ENCODE assay signal across 11 cellular contexts in the genomic region with DNA sequence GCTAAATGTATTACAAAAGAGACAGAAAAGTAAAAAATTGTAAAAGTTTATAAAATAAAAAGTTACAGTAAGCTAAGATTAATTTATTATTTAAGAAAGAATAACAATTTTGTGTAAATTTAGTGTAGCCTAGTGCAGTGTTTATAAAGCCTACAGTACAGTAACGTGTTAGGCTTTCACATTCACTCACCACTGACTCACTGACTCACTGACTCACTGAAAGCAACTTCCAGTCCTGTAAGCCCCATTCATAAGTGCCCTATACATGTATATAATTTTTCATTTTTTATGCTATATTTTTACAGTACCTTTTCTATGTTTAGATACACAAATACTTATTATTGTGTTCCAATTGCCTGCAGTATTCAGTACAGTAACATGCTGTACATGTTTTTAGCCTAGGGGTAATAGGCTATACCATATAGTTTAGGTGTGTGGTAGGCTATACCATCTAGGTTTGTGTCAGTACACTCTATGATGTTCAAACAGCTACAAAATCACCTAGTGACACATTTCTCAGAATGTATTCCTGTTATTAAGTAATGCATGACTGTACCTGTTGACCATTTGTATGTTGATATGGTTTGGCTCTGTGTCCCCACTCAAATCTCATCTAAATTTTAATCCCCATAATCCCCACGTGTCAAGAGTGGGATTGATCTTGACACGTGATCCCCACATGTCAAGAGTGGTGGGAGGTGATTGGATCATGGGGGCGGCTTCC. TPM values are rescaled to one million over a fixed set of nuclear protein-coding genes. Genes with fewer than 3 reads are reported as not detected.
DNase-seq lines count a peak whose midpoint lies in the region; ATAC-seq and TF ChIP-seq lines count a peak whose summit lies in the region.
"Had no signal": no experiment of that assay in that cellular context is flagged by ENCODE, and none has a peak within 500 bp of the region (broad histone marks: within the 10 kb centered on the region; RNA-seq: fewer than 3 reads in every experiment).

No MANE protein-coding gene starts in this region.

- no peaks in the 10 kb centered on the region for H3K36me3 ChIP-seq in fibroblast of lung (ENCODE audit: control insufficient read depth, insufficient read depth, low read length)
- no peaks in the 10 kb centered on the region for H3K36me3 ChIP-seq in endodermal cell (ENCODE audit: control insufficient read depth, insufficient read depth, low read length)

- no peaks in the 10 kb centered on the region for H3K9me3 Mint-ChIP-seq in endodermal cell

- no peaks in the 10 kb centered on the region for H3K79me2 ChIP-seq in fibroblast of lung (ENCODE audit: control insufficient read depth, insufficient read depth, low read length)

- H4K20me1 ChIP-seq in fibroblast of lung (ENCODE audit: control insufficient read depth, extremely low read depth, insufficient read depth, low read length): no peaks in the 10 kb centered on the region

- H3K9ac ChIP-seq in fibroblast of lung (ENCODE audit: insufficient read depth, low read length): no peak overlapping the region
- H3K9ac ChIP-seq in endodermal cell (ENCODE audit: extremely low read depth, low read length, poor library complexity, severe bottlenecking): no peak overlapping the region

- no peak overlapping the region for H2AFZ ChIP-seq in fibroblast of lung (ENCODE audit: low read length)

- H3K27me3 ChIP-seq in fibroblast of lung (ENCODE audit: control insufficient read depth, insufficient read depth, low read length): no peaks in the 10 kb centered on the region
- no peaks in the 10 kb centered on the region for H3K27me3 ChIP-seq in endodermal cell (ENCODE audit: control insufficient read depth, insufficient read depth, low read length, poor library complexity, severe bottlenecking)

- ATAC-seq in GM19395 (IDR thresholded peaks at IDR 0.05; ENCODE audit: unreplicated experiment): peak; percentile 78
- no peak for ATAC-seq in GM18517 (IDR thresholded peaks at IDR 0.05; ENCODE audit: unreplicated experiment)
- no peak for ATAC-seq in GM19324 (IDR thresholded peaks at IDR 0.05; ENCODE audit: low FRiP score, unreplicated experiment)
- ATAC-seq in GM19023 (IDR thresholded peaks at IDR 0.05; ENCODE audit: unreplicated experiment): no peak

- no peaks in the 10 kb centered on the region for H3K4me1 Mint-ChIP-seq in endodermal cell

- peaks cover 2% of the 10 kb centered on the region for H3K4me1 ChIP-seq in fibroblast of lung (ENCODE audit: control insufficient read depth, extremely low read depth, insufficient read depth, low read length)
- H3K4me1 ChIP-seq in endodermal cell (ENCODE audit: control insufficient read depth, insufficient read depth, low read length): no peaks in the 10 kb centered on the region

- H3K4me2 ChIP-seq in fibroblast of lung (ENCODE audit: extremely low read depth, insufficient read depth, low read length): no peak overlapping the region

- no peak overlapping the region for H3K4me3 ChIP-seq in fibroblast of lung (replicated peaks in 1 of 4; ENCODE audit: control extremely low read depth in 1 of 4, insufficient read depth in 1 of 4, low read depth in 3 of 4, low read length in 4 of 4)
- no peak overlapping the region for H3K4me3 ChIP-seq in endodermal cell (ENCODE audit: low read length)

- DNase-seq in AG08396 (ENCODE audit: low spot score) (peak; percentile 28), LHCN-M2 (ENCODE audit: low read depth) (peak; percentile 72), fibroblast of lung (ENCODE audit: low read depth in 2 of 2) (peak; percentile 6 to 73), endodermal cell (no peak)

- TF ChIP-seq CTCF in fibroblast of lung (conservative IDR thresholded peaks at IDR 0.05 in 1 of 2, IDR thresholded peaks at IDR 0.05 in 1 of 2; ENCODE audit: low read depth in 1 of 2, low read length in 2 of 2): no peak
- no peak for TF ChIP-seq CTCF in endodermal cell (conservative IDR thresholded peaks at IDR 0.05)

- H3K36me3 Mint-ChIP-seq in endodermal cell (ENCODE audit: low read depth): no peaks in the 10 kb centered on the region

- H3K9me3 ChIP-seq in fibroblast of lung (ENCODE audit: control insufficient read depth, insufficient read depth, low read depth, low read length) (no peaks in the 10 kb centered on the region), endodermal cell (ENCODE audit: control insufficient read depth, low read length) (no peaks in the 10 kb centered on the region)

- H3K27me3 Mint-ChIP-seq in endodermal cell (ENCODE audit: insufficient read depth): no peaks in the 10 kb centered on the region

- WGBS in endodermal cell (ENCODE audit: insufficient coverage in 1 of 2, insufficient read length in 1 of 2), 2 experiments: 94% methylated on average over 4 of the region's 4 CpGs; no CpG with 5 or more reads in 1 of the 2 experiments

- no peak overlapping the region for H3K4me3 Mint-ChIP-seq in endodermal cell

- H3K27ac ChIP-seq in fibroblast of lung (ENCODE audit: insufficient read depth, low read length) (no peak overlapping the region), endodermal cell (ENCODE audit: low read depth, low read length) (no peak overlapping the region)

- no peak overlapping the region for H3K27ac Mint-ChIP-seq in endodermal cell

RNA-seq across cellular contexts. Expression of gene CFAP299, which starts 57.9 kb away (rescaled TPM):
- 0.71 and 1.3 TPM in 2 replicates for total RNA-seq in LHCN-M2 (2014; rRNA removed)
- polyA plus RNA-seq in LHCN-M2 (2012): 2.2 TPM
- 2.3 and 16.2 TPM in 2 replicates for total RNA-seq in fibroblast of lung
- 0.79 and 1.3 TPM in 2 replicates for polyA plus RNA-seq in fibroblast of lung
- 0.73 and 1.2 TPM in 2 replicates for polyA plus RNA-seq in fibroblast of lung (2012)
- 0.56 and 0.94 TPM in 2 replicates for polyA minus RNA-seq in fibroblast of lung (ENCODE audit: low replicate concordance)
- not detected for total RNA-seq in endodermal cell
- not detected for polyA plus RNA-seq in endodermal cell (2013, experiment 1 of 2)
- polyA plus RNA-seq in endodermal cell (2013, experiment 2 of 2): not detected
- total RNA-seq: glomerular endothelial cell; T-helper 2 cell treated with Interferon-gamma antibody and Interleukin-4, amounts not matched to agents 100 ng/mL and 5 ng/mL, for 36 hours; ureter had no signal
